8 cellular contexts compared by ENCODE assay signal in the genomic region with DNA sequence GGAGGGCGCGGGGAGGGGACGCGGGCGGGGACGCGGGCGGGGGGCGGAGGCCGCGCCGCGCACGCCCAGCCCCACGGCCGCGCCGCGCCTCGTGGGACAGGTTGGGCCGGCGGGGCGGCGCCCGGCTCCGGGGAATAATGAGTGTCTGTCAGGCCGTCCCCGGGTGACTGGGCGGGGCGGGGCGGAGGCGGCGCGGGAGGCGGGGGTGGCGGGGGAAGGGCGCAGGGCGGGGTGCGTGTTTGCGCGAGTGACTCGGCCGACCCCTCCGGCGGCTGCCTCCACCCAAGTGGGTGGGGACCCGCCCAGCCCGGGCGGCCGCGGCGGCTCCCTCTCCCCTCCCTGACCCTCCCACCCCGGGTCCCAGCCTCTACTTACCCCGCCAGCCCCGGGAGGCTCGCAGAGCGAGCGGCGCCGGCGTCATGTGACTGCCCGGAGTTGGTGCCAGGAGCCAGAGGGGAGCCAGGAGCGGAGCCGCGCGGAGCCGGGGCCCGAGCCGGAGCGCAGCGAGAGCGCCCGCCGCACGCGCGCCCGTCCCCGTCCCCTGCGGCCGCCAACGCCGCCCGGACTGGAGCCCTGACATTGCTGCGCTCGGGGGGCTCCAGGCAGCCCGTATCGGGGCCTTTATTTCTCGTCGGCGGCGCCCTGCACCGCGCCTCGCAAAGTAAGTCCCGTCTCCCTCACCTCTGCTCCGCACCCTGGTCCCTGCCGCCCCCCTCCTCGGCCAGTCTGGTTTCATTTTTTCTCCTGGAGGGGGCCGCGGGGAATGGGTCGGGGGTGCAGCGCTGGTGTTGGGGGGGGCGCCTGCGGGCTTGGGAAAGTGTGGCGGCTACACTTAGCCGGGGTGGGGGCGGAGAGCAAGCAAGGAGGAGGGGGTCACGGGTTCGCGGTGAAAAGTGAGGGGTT. TPM values are rescaled to one million over a fixed set of nuclear protein-coding genes. Genes with fewer than 3 reads are reported as not detected.
DNase-seq lines count a peak whose midpoint lies in the region; ATAC-seq, FAIRE-seq and TF ChIP-seq lines count a peak whose summit lies in the region.

TSS of gene KLF3 (plus strand) at position 399 of the 903 bp plus-strand sequence. CDS start 16,427 bp downstream, outside the sequence.

- ATAC-seq in HG02943 (IDR thresholded peaks at IDR 0.05; ENCODE audit: low read depth, unreplicated experiment) = peak; percentile 72
- ATAC-seq in body of pancreas = peak; percentile 79
- ATAC-seq in sciatic nerve = peak; percentile 85
- ATAC-seq in GM18870 (IDR thresholded peaks at IDR 0.05; ENCODE audit: unreplicated experiment) = no peak

- no peaks in the 10 kb centered on the region for H3K36me3 ChIP-seq in body of pancreas (replicated peaks in 1 of 2; ENCODE audit: insufficient read depth in 1 of 2, low read depth in 2 of 2)
- no peaks in the 10 kb centered on the region for H3K36me3 ChIP-seq in iPS DF 6.9 (ENCODE audit: control insufficient read depth, insufficient read depth, low read length)

- peak within 1 kb of the TSS; percentile 99 to 100 (median 100) for H3K27ac ChIP-seq in body of pancreas
- no peak within 1 kb of the TSS for H3K27ac ChIP-seq in iPS DF 6.9 (ENCODE audit: low read length)

- 1 to 2% methylated on average over 10 to 71 of the region's 110 CpGs for WGBS in body of pancreas, 2 donors
- WGBS in iPS DF 6.9 (ENCODE audit: insufficient coverage, insufficient read length) = no CpG with 5 or more reads among the region's 110 CpGs

- intact Hi-C loops in body of pancreas (cut with DNase I) (no loop called here), sciatic nerve (cut with DNase I) (loop anchor here (5.0 kb wide), 1 partner anchor 347 kb away; no protein-coding TSS in a partner anchor)

- DNase-seq in GM18507 (ENCODE audit: extremely low spot score, insufficient read length, low read depth) (peak; percentile 75), NCI-H2081 (lab: John Stamatoyannopoulos, UW) (peak; percentile 95 to 96), UCSD-AML1 (lab: John Stamatoyannopoulos, UW; ENCODE audit: unreplicated experiment) (peak; percentile 90), body of pancreas (peak; percentile 94 to 96 (median 96)), iPS DF 6.9 (ENCODE audit: low read depth, low spot score) (no peak), sciatic nerve (ENCODE audit: low spot score) (peak; percentile 96)

- peak; percentile 84 to 97 (median 89) for TF ChIP-seq POLR2A in body of pancreas (IDR thresholded peaks at IDR 0.05)

- H3K27me3 ChIP-seq in body of pancreas (no peaks in the 10 kb centered on the region), iPS DF 6.9 (ENCODE audit: control insufficient read depth, insufficient read depth, low read length) (peaks cover 5% of the 10 kb centered on the region; the same call in 1 of the 2 replicates)

- no peak for TF ChIP-seq CTCF in body of pancreas (IDR thresholded peaks at IDR 0.05)

- FAIRE-seq in GM18507 (lab: Jason Lieb, UNC) = peak; percentile 15

- H3K4me1 ChIP-seq in body of pancreas = peaks cover 27% of the 10 kb centered on the region
- no peaks in the 10 kb centered on the region; the same call in 1 of the 2 replicates for H3K4me1 ChIP-seq in iPS DF 6.9 (ENCODE audit: control insufficient read depth, insufficient read depth, low read length)

- peak within 1 kb of the TSS; percentile 89 to 93 for H3K4me3 ChIP-seq in body of pancreas
- H3K4me3 ChIP-seq in iPS DF 6.9 (ENCODE audit: low read length) = peak within 1 kb of the TSS; percentile 64; the same call in 1 of the 2 replicates

- no peaks in the 10 kb centered on the region for H3K9me3 ChIP-seq in body of pancreas
- H3K9me3 ChIP-seq in iPS DF 6.9 (ENCODE audit: control insufficient read depth, insufficient read depth, low read length) = no peaks in the 10 kb centered on the region

RNA-seq across cellular contexts. Expression of gene KLF3, which starts in this region (rescaled TPM):
- 10 to 100 TPM; 30.6 to 32.0 TPM for total RNA-seq in body of pancreas
- total RNA-seq in sciatic nerve = 80.8 TPM
